ENCODE assay signal across 29 cellular contexts in genomic region chr7:1641661-1642260, GRCh38. TPM values are rescaled to one million over a fixed set of nuclear protein-coding genes. Genes with fewer than 3 reads are reported as not detected.
DNase-seq lines count a peak whose midpoint lies in the region; ATAC-seq, FAIRE-seq and TF ChIP-seq lines count a peak whose summit lies in the region.
"Had no signal": no experiment of that assay in that cellular context is flagged by ENCODE, and none has a peak within 500 bp of the region (broad histone marks: within the 10 kb centered on the region; RNA-seq: fewer than 3 reads in every experiment).

No MANE protein-coding gene starts in this region.

- no peak overlapping the region for H3K9ac ChIP-seq in trophoblast cell (ENCODE audit: low read length)

- CTCF ChIA-PET in A549 (lab: Yijun Ruan, JAX) = interaction anchor here (0.8 to 1.4 kb wide), 5 partner anchors 9 to 64 kb away, joined by 3 to 6 read pairs (median 3); no protein-coding TSS in a partner anchor
- CTCF ChIA-PET in HEK293 (lab: Yijun Ruan, JAX) = no interaction called here

- peak overlapping the region; percentile 5 for H4K91ac ChIP-seq in trophoblast cell (ENCODE audit: low read depth, low read length)

- no peak overlapping the region for H4K12ac ChIP-seq in trophoblast cell (ENCODE audit: low read depth, low read length)

- FAIRE-seq in A549 (lab: Jason Lieb, UNC) = no peak
- FAIRE-seq: GM12878 had no signal

- no peak for DNase-seq in A549 (ENCODE audit: low read depth in 1 of 2, low spot score in 1 of 2)
- DNase-seq in islet precursor cell = peak; percentile 46
- DNase-seq in trophoblast cell = no peak
- DNase-seq in NCI-H2029 (lab: John Stamatoyannopoulos, UW) = no peak
- no peak for DNase-seq in body of pancreas
- DNase-seq in glomerular visceral epithelial cell (ENCODE audit: extremely low spot score) = no peak
- DNase-seq: 8988T; C1 segment of cervical spinal cord; CD4-positive, alpha-beta memory T cell; COR-L47; EL; GDM1; GOT3; Kasumi-1; NCI-H1105 treated with DMSO at 0.1 percent for 48 hours; NCI-H2029 treated with DMSO at 0.1 percent for 48 hours; NCI-H446 treated with DMSO at 0.1 percent for 48 hours; NCI-H526; NCI-H82; NK-92 treated with Interleukin-12 subunit alpha and Interleukin-12 subunit beta, amount 100 ng/mL, for 24 hours; PC-3; SJCRH30 had no signal

- POLR2A ChIA-PET in A549 (lab: Yijun Ruan, JAX) = no interaction called here
- POLR2A ChIA-PET in HEK293 (lab: Yijun Ruan, JAX) = no interaction called here

- H4K8ac ChIP-seq in trophoblast cell (ENCODE audit: low read depth, low read length) = no peak overlapping the region

- H3K23ac ChIP-seq in trophoblast cell (ENCODE audit: low read length) = no peak overlapping the region

- no peak overlapping the region for H3K18ac ChIP-seq in trophoblast cell (ENCODE audit: low read length)

- no peaks in the 10 kb centered on the region for H3K79me2 ChIP-seq in trophoblast cell (ENCODE audit: control insufficient read depth, insufficient read depth, low read length, poor library complexity)

- H3K4ac ChIP-seq in trophoblast cell (ENCODE audit: low read depth, low read length) = no peak overlapping the region

- H3K36me3 ChIP-seq in HEK293 (ENCODE audit: control insufficient read depth in 2 of 2, insufficient read depth in 1 of 2, low read length in 2 of 2) (no peaks in the 10 kb centered on the region), trophoblast cell (ENCODE audit: control insufficient read depth in 1 of 2, insufficient read depth in 2 of 2, low read length in 2 of 2) (no peaks in the 10 kb centered on the region), body of pancreas (replicated peaks in 1 of 2; ENCODE audit: insufficient read depth in 1 of 2, low read depth in 2 of 2) (no peaks in the 10 kb centered on the region)
- H3K36me3 ChIP-seq: SJCRH30 had no signal

- H3K4me2 ChIP-seq in A549 (no peak overlapping the region), trophoblast cell (ENCODE audit: low read length) (no peak overlapping the region)

- H2BK12ac ChIP-seq in trophoblast cell (ENCODE audit: low read length) = peak overlapping the region; percentile 23

- ATAC-seq in A549 = peak; percentile 8 to 21; a peak in 3 of 6 replicates
- no peak for ATAC-seq in body of pancreas
- ATAC-seq: GM12878, HCT116, PC-3, Right ventricle myocardium inferior, SK-N-SH treated with all-trans-retinoic acid at 6 μM for 48 hours had no signal

- no peak overlapping the region for H2BK5ac ChIP-seq in trophoblast cell (ENCODE audit: low read depth, low read length, poor library complexity)

- no peak overlapping the region for H2AK5ac ChIP-seq in trophoblast cell (ENCODE audit: low read length)

- H2BK120ac ChIP-seq in trophoblast cell (ENCODE audit: insufficient read depth, low read length, poor library complexity) = no peak overlapping the region

- intact Hi-C loops in body of pancreas (cut with DNase I) = no loop called here

- H3K79me1 ChIP-seq in trophoblast cell (ENCODE audit: low read length) = peaks cover 7% of the 10 kb centered on the region

- H3K4me1 ChIP-seq in A549 (no peaks in the 10 kb centered on the region), HEK293 (ENCODE audit: control insufficient read depth, insufficient read depth, low read length) (no peaks in the 10 kb centered on the region), trophoblast cell (ENCODE audit: control insufficient read depth in 1 of 2, insufficient read depth in 2 of 2, low read length in 2 of 2) (peaks cover 10 to 17% of the 10 kb centered on the region in 2 experiments), body of pancreas (no peaks in the 10 kb centered on the region)

- TF ChIP-seq EP300 in A549 (IDR thresholded peaks at IDR 0.05) = no peak

- 31% methylated on average over 7 of the region's 16 CpGs for WGBS in A549 (ENCODE audit: missing lambda C conversion rate)
- no CpG with 5 or more reads among the region's 16 CpGs for WGBS in trophoblast cell (ENCODE audit: extremely low coverage, insufficient coverage, insufficient read length)
- 40 to 63% methylated on average over 8 to 15 of the region's 16 CpGs for WGBS in body of pancreas, 2 donors

- H2AFZ ChIP-seq in trophoblast cell (ENCODE audit: insufficient read depth, low read length, poor library complexity) = no peak overlapping the region

- TF ChIP-seq POLR2A in A549 (IDR thresholded peaks at IDR 0.05; ENCODE audit: low read length) = no peak
- no peak for TF ChIP-seq POLR2A in body of pancreas (IDR thresholded peaks at IDR 0.05)

- H3K9me3 ChIP-seq in A549 (peaks cover 15% of the 10 kb centered on the region), HEK293 (ENCODE audit: control insufficient read depth, insufficient read depth, low read depth, low read length) (no peaks in the 10 kb centered on the region), trophoblast cell (ENCODE audit: insufficient read depth, low read depth, low read length) (peaks cover 7% of the 10 kb centered on the region), body of pancreas (peaks cover 0 to 4% (median 0%) of the 10 kb centered on the region in 3 donors)
- H3K9me3 ChIP-seq: SJCRH30 had no signal

- H3K4me3 ChIP-seq in A549 (no peak overlapping the region), HEK293 (ENCODE audit: low read depth, low read length) (no peak overlapping the region), trophoblast cell (ENCODE audit: low read depth, low read length) (no peak overlapping the region), body of pancreas (no peak overlapping the region)
- H3K4me3 ChIP-seq: GM12878, SJCRH30 had no signal

- H3K27ac ChIP-seq in A549 (no peak overlapping the region), HEK293 (ENCODE audit: extremely low read depth, low read depth, low read length) (no peak overlapping the region), trophoblast cell (ENCODE audit: low read depth, low read length) (no peak overlapping the region), body of pancreas (no peak overlapping the region)
- H3K27ac ChIP-seq: HL-60, SJCRH30 had no signal

- TF ChIP-seq CTCF in A549 (IDR thresholded peaks at IDR 0.05) (no peak), HEK293 (tag by site-specific recombination; IDR thresholded peaks at IDR 0.05) (no peak), body of pancreas (IDR thresholded peaks at IDR 0.05) (no peak)

- no peak for TF ChIP-seq RAD21 in A549 (conservative IDR thresholded peaks at IDR 0.05 in 1 of 2, IDR thresholded peaks at IDR 0.05 in 1 of 2)

- H3K27me3 ChIP-seq in trophoblast cell (ENCODE audit: insufficient read depth, low read length) (no peaks in the 10 kb centered on the region), body of pancreas (peaks cover 0 to 5% of the 10 kb centered on the region in 2 donors)
- H3K27me3 ChIP-seq: SJCRH30 had no signal

- H3K14ac ChIP-seq in trophoblast cell (ENCODE audit: low read length) = no peak overlapping the region

TF ChIP-seq in A549, 52 proteins besides CTCF, POLR2A, EP300 and RAD21 (continues in another document):
- TF ChIP-seq RCOR1 (IDR thresholded peaks at IDR 0.05; ENCODE audit: low read depth, low read length) = no peak
- no peak for TF ChIP-seq BHLHE40 (IDR thresholded peaks at IDR 0.05; ENCODE audit: low read depth, low read length)
- TF ChIP-seq CHD4 (IDR thresholded peaks at IDR 0.05; ENCODE audit: borderline replicate concordance) = no peak
- TF ChIP-seq EHMT2 (IDR thresholded peaks at IDR 0.05; ENCODE audit: low read depth) = no peak
- no peak for TF ChIP-seq SREBF2 (IDR thresholded peaks at IDR 0.05)
- TF ChIP-seq FOXS1 (CRISPR knock-in tag; IDR thresholded peaks at IDR 0.05) = no peak
- TF ChIP-seq HOXB13 (CRISPR knock-in tag; IDR thresholded peaks at IDR 0.05; ENCODE audit: low read depth) = no peak
- TF ChIP-seq KDM1A (IDR thresholded peaks at IDR 0.05; ENCODE audit: low read depth) = no peak
- no peak for TF ChIP-seq BCL3 (IDR thresholded peaks at IDR 0.05)
- TF ChIP-seq HEYL (CRISPR knock-in tag; IDR thresholded peaks at IDR 0.05) = no peak

TF ChIP-seq in HEK293, 187 proteins besides CTCF, POLR2A, EP300 and RAD21:
- TF ChIP-seq SP7 (tag by site-specific recombination; IDR thresholded peaks at IDR 0.05) = no peak
- TF ChIP-seq ZBTB17 (tag by site-specific recombination; IDR thresholded peaks at IDR 0.05) = 0 out of 2 replicates have a peak, but pooled peaks have one; percentile 15

RNA-seq across cellular contexts. Expression of gene ELFN1, which starts 28.3 kb away (rescaled TPM):
- polyA plus RNA-seq in A549 (2011; rRNA removed) (0.09 and 0.10 TPM in 2 replicates), A549 (2017; fragmentation: RNase III; extraction: RNeasy Plus Mini Kit Qiagen cat#74134 plus additional on column Dnase treatment) (0.08 to 0.10 TPM (median 0.09 TPM) in 3 replicates)
- 0.12 and 0.29 TPM in 2 replicates for polyA plus RNA-seq in A549 (2012; cell fraction: cytosol; rRNA removed)
- 0.11 and 0.22 TPM in 2 replicates for polyA plus RNA-seq in A549 (2012; cell fraction: nucleus; rRNA removed)
- 0.08 and 0.15 TPM in 2 replicates for polyA minus RNA-seq in A549 (2011; rRNA and poly(A)+ RNA removed)
- 0.68 and 0.78 TPM in 2 replicates for polyA plus RNA-seq in trophoblast cell (2013)
- total RNA-seq in body of pancreas = 1 to 10 TPM in 1 of 2 donors, under 1 TPM in 1; 0.33 to 1.3 TPM
- total RNA-seq: GM12878, M059J had no signal
- polyA plus RNA-seq: CD4-positive, alpha-beta memory T cell had no signal
